9 cellular contexts compared by ENCODE assay signal in genomic region chr22:18968011-18968749, GRCh38. TPM values are rescaled to one million over a fixed set of nuclear protein-coding genes. Genes with fewer than 3 reads are reported as not detected.
DNase-seq lines count a peak whose midpoint lies in the region; ATAC-seq and TF ChIP-seq lines count a peak whose summit lies in the region.
"Had no signal": no experiment of that assay in that cellular context is flagged by ENCODE, and none has a peak within 500 bp of the region (broad histone marks: within the 10 kb centered on the region; RNA-seq: fewer than 3 reads in every experiment).

No MANE protein-coding gene starts in this region.

- intact Hi-C loops in activated CD8-positive, alpha-beta T cell treated with anti-CD3 and anti-CD28 coated beads for 36 hours (cut with micrococcal nuclease): no loop called here

- DNase-seq in activated naive CD8-positive, alpha-beta T cell treated with anti-CD3 and anti-CD28 coated beads, Interleukin-2, amount 10 ng/mL, durations not matched to agents 7 days and 5 days: peak; percentile 52
- no peak for DNase-seq in activated naive CD8-positive, alpha-beta T cell treated with anti-CD3 and anti-CD28 coated beads for 36 hours
- DNase-seq in activated CD8-positive, alpha-beta T cell treated with anti-CD3 and anti-CD28 coated beads for 36 hours: peak; percentile 34
- DNase-seq in iPS-NIHi7 (ENCODE audit: extremely low spot score): peak; percentile 41
- peak; percentile 4 for DNase-seq in stimulated activated CD8-positive, alpha-beta memory T cell treated with anti-CD3 and anti-CD28 coated beads, Interleukin-15, amount 100 ng/mL, for 1 hour (ENCODE audit: low read depth)
- no peak for DNase-seq in NK-92 treated with Interleukin-12 subunit alpha and Interleukin-12 subunit beta, amount 100 ng/mL, for 24 hours (lab: John Stamatoyannopoulos, UW)
- no peak for DNase-seq in central memory CD4-positive, alpha-beta T cell
- DNase-seq: NCI-H2171 treated with DMSO at 0.1 percent for 48 hours had no signal

- POLR2A ChIA-PET in activated naive CD8-positive, alpha-beta T cell treated with anti-CD3 and anti-CD28 coated beads, Interleukin-2, amount 10 ng/mL, durations not matched to agents 7 days and 5 days (lab: Charles Lee): no interaction called here
- POLR2A ChIA-PET in activated CD8-positive, alpha-beta T cell treated with anti-CD3 and anti-CD28 coated beads for 36 hours (lab: Charles Lee): interaction anchor here (0.5 kb wide), 1 partner anchor 1186 kb away, joined by 3 read pairs; no protein-coding TSS in a partner anchor

- H3K27ac Mint-ChIP-seq in activated naive CD8-positive, alpha-beta T cell treated with anti-CD3 and anti-CD28 coated beads, Interleukin-2, amount 10 ng/mL, durations not matched to agents 7 days and 5 days: no peak overlapping the region
- H3K27ac Mint-ChIP-seq in activated naive CD8-positive, alpha-beta T cell treated with anti-CD3 and anti-CD28 coated beads for 36 hours: no peak overlapping the region
- no peak overlapping the region for H3K27ac Mint-ChIP-seq in activated CD8-positive, alpha-beta T cell treated with anti-CD3 and anti-CD28 coated beads for 36 hours

- ATAC-seq in activated naive CD8-positive, alpha-beta T cell treated with anti-CD3 and anti-CD28 coated beads, Interleukin-2, amount 10 ng/mL, durations not matched to agents 7 days and 5 days (ENCODE audit: low read depth): no peak
- ATAC-seq in activated CD8-positive, alpha-beta T cell treated with anti-CD3 and anti-CD28 coated beads for 36 hours: no peak
- no peak for ATAC-seq in esophagus mucosa

- peaks cover 6% of the 10 kb centered on the region for H3K27me3 Mint-ChIP-seq in activated naive CD8-positive, alpha-beta T cell treated with anti-CD3 and anti-CD28 coated beads, Interleukin-2, amount 10 ng/mL, durations not matched to agents 7 days and 5 days
- H3K27me3 Mint-ChIP-seq in activated naive CD8-positive, alpha-beta T cell treated with anti-CD3 and anti-CD28 coated beads for 36 hours: peaks cover 24% of the 10 kb centered on the region
- peaks cover 12% of the 10 kb centered on the region for H3K27me3 Mint-ChIP-seq in activated CD8-positive, alpha-beta T cell treated with anti-CD3 and anti-CD28 coated beads for 36 hours

- no peak overlapping the region for H3K4me3 Mint-ChIP-seq in activated naive CD8-positive, alpha-beta T cell treated with anti-CD3 and anti-CD28 coated beads, Interleukin-2, amount 10 ng/mL, durations not matched to agents 7 days and 5 days
- H3K4me3 Mint-ChIP-seq in activated naive CD8-positive, alpha-beta T cell treated with anti-CD3 and anti-CD28 coated beads for 36 hours: no peak overlapping the region
- no peak overlapping the region for H3K4me3 Mint-ChIP-seq in activated CD8-positive, alpha-beta T cell treated with anti-CD3 and anti-CD28 coated beads for 36 hours

- H3K36me3 Mint-ChIP-seq in activated naive CD8-positive, alpha-beta T cell treated with anti-CD3 and anti-CD28 coated beads, Interleukin-2, amount 10 ng/mL, durations not matched to agents 7 days and 5 days: no peaks in the 10 kb centered on the region
- H3K36me3 Mint-ChIP-seq in activated naive CD8-positive, alpha-beta T cell treated with anti-CD3 and anti-CD28 coated beads for 36 hours: no peaks in the 10 kb centered on the region
- no peaks in the 10 kb centered on the region for H3K36me3 Mint-ChIP-seq in activated CD8-positive, alpha-beta T cell treated with anti-CD3 and anti-CD28 coated beads for 36 hours (ENCODE audit: low read depth)

- H3K4me1 Mint-ChIP-seq in activated naive CD8-positive, alpha-beta T cell treated with anti-CD3 and anti-CD28 coated beads, Interleukin-2, amount 10 ng/mL, durations not matched to agents 7 days and 5 days: peaks cover 1% of the 10 kb centered on the region
- peaks cover 3% of the 10 kb centered on the region for H3K4me1 Mint-ChIP-seq in activated naive CD8-positive, alpha-beta T cell treated with anti-CD3 and anti-CD28 coated beads for 36 hours
- peaks cover 3% of the 10 kb centered on the region for H3K4me1 Mint-ChIP-seq in activated CD8-positive, alpha-beta T cell treated with anti-CD3 and anti-CD28 coated beads for 36 hours (ENCODE audit: low read depth)

- no peaks in the 10 kb centered on the region for H3K9me3 Mint-ChIP-seq in activated naive CD8-positive, alpha-beta T cell treated with anti-CD3 and anti-CD28 coated beads, Interleukin-2, amount 10 ng/mL, durations not matched to agents 7 days and 5 days
- no peaks in the 10 kb centered on the region for H3K9me3 Mint-ChIP-seq in activated naive CD8-positive, alpha-beta T cell treated with anti-CD3 and anti-CD28 coated beads for 36 hours
- no peaks in the 10 kb centered on the region for H3K9me3 Mint-ChIP-seq in activated CD8-positive, alpha-beta T cell treated with anti-CD3 and anti-CD28 coated beads for 36 hours

- CTCF ChIA-PET in activated CD8-positive, alpha-beta T cell treated with anti-CD3 and anti-CD28 coated beads for 36 hours (lab: Charles Lee): no interaction called here

- TF ChIP-seq CTCF in activated CD8-positive, alpha-beta T cell treated with anti-CD3 and anti-CD28 coated beads for 36 hours (IDR thresholded peaks at IDR 0.05): no peak

RNA-seq across cellular contexts. Expression of gene PRODH, which starts 32.1 kb away (rescaled TPM):
- total RNA-seq in activated naive CD8-positive, alpha-beta T cell treated with anti-CD3 and anti-CD28 coated beads, Interleukin-2, amount 10 ng/mL, durations not matched to agents 7 days and 5 days: under 1 TPM in 1 of 2 experiments, not detected in 1; 0.06 TPM
- total RNA-seq in activated naive CD8-positive, alpha-beta T cell treated with anti-CD3 and anti-CD28 coated beads for 36 hours: not detected
- total RNA-seq in activated CD8-positive, alpha-beta T cell treated with anti-CD3 and anti-CD28 coated beads for 36 hours: not detected
- total RNA-seq in esophagus mucosa: 4.5 TPM

Comparison
In these comparisons a context has a peak if more than half of its experiments do, and no peak if none do; other contexts are left out.
1. DNase-seq: peak in activated naive CD8-positive, alpha-beta T cell treated with anti-CD3 and anti-CD28 coated beads, Interleukin-2, amount 10 ng/mL, durations not matched to agents 7 days and 5 days (single experiment), activated CD8-positive, alpha-beta T cell treated with anti-CD3 and anti-CD28 coated beads for 36 hours (single experiment), iPS-NIHi7 (single experiment) and stimulated activated CD8-positive, alpha-beta memory T cell treated with anti-CD3 and anti-CD28 coated beads, Interleukin-15, amount 100 ng/mL, for 1 hour (single experiment); none in activated naive CD8-positive, alpha-beta T cell treated with anti-CD3 and anti-CD28 coated beads for 36 hours (single experiment), NK-92 treated with Interleukin-12 subunit alpha and Interleukin-12 subunit beta, amount 100 ng/mL, for 24 hours (single experiment) and central memory CD4-positive, alpha-beta T cell (single experiment).